In genomic region chr11:35662061-35662648, GRCh38 we compare ENCODE assay signal across 8 cellular contexts.
A peak's percentile ranks its signal among the peaks of the same experiment; 100 is the strongest.
DNase-seq lines count a peak whose midpoint lies in the region; ATAC-seq and TF ChIP-seq lines count a peak whose summit lies in the region.

No MANE protein-coding gene starts in this region.

- no peaks in the 10 kb centered on the region for H3K27me3 ChIP-seq in brain microvascular endothelial cell (replicated peaks)

- H3K9me3 Mint-ChIP-seq in stimulated activated memory B cell treated with anti-CD40 and anti-IgM and Interleukin-4, amounts not matched to agents 10 μg/mL and 1 μg/mL and 100 μg/mL, for 72 hours, result peaks cover 12% of the 10 kb centered on the region

- CTCF ChIA-PET in AG04449 (lab: Yijun Ruan, JAX), result interaction anchor here (1.0 to 2.0 kb wide), 2 partner anchors 14 to 606 kb away, joined by 3 to 4 read pairs; no protein-coding TSS in a partner anchor

- in situ Hi-C loops in brain microvascular endothelial cell (cut with HindIII; ENCODE audit: low pct_ligation_motif_present, low sequenced_read_pairs), result no loop called here

- H3K27ac Mint-ChIP-seq in stimulated activated memory B cell treated with anti-CD40 and anti-IgM and Interleukin-4, amounts not matched to agents 10 μg/mL and 1 μg/mL and 100 μg/mL, for 72 hours, result peak overlapping the region; percentile 97

- H3K4me3 ChIP-seq in AG04449 (ENCODE audit: low read depth, low read length), result peak overlapping the region; percentile 77
- peak overlapping the region; percentile 77 for H3K4me3 ChIP-seq in brain microvascular endothelial cell (ENCODE audit: low read depth, low read length)

- H3K27me3 Mint-ChIP-seq in stimulated activated memory B cell treated with anti-CD40 and anti-IgM and Interleukin-4, amounts not matched to agents 10 μg/mL and 1 μg/mL and 100 μg/mL, for 72 hours, result peaks cover 9% of the 10 kb centered on the region

- H3K36me3 Mint-ChIP-seq in stimulated activated memory B cell treated with anti-CD40 and anti-IgM and Interleukin-4, amounts not matched to agents 10 μg/mL and 1 μg/mL and 100 μg/mL, for 72 hours, result peaks cover 37% of the 10 kb centered on the region

- peaks cover 42% of the 10 kb centered on the region for H3K4me1 Mint-ChIP-seq in stimulated activated memory B cell treated with anti-CD40 and anti-IgM and Interleukin-4, amounts not matched to agents 10 μg/mL and 1 μg/mL and 100 μg/mL, for 72 hours

- H3K4me3 Mint-ChIP-seq in stimulated activated memory B cell treated with anti-CD40 and anti-IgM and Interleukin-4, amounts not matched to agents 10 μg/mL and 1 μg/mL and 100 μg/mL, for 72 hours, result peak overlapping the region; percentile 97

- ATAC-seq in GM18502 (IDR thresholded peaks at IDR 0.05; ENCODE audit: poor library complexity, unreplicated experiment) (peak; percentile 52), HG02943 (IDR thresholded peaks at IDR 0.05; ENCODE audit: low read depth, unreplicated experiment) (peak; percentile 61)
- ATAC-seq in stimulated activated memory B cell treated with anti-CD40 and anti-IgM and Interleukin-4, amounts not matched to agents 10 μg/mL and 1 μg/mL and 100 μg/mL, for 72 hours, result peak; percentile 71

- no peak for TF ChIP-seq CTCF in AG04449 (IDR thresholded peaks at IDR 0.05; ENCODE audit: insufficient read depth, low read length, missing control alignments)
- TF ChIP-seq CTCF in brain microvascular endothelial cell (IDR thresholded peaks at IDR 0.05; ENCODE audit: low read depth, low read length, missing control alignments), result peak; percentile 5

- POLR2A ChIA-PET in AG04449 (lab: Yijun Ruan, JAX), result interaction anchor here (1.3 kb wide), 1 partner anchor 14 kb away, joined by 3 read pairs; no protein-coding TSS in a partner anchor

- DNase-seq in AG04449 (ENCODE audit: low read depth, low spot score) (no peak), NCI-H69 (lab: John Stamatoyannopoulos, UW) (peak; percentile 89), brain microvascular endothelial cell (no peak), inferior parietal cortex (ENCODE audit: extremely low spot score) (peak; percentile 87), COLO829 (ENCODE audit: low spot score) (no peak)

- H3K27ac ChIP-seq in brain microvascular endothelial cell, result peak overlapping the region; percentile 93

- H3K36me3 ChIP-seq in brain microvascular endothelial cell (replicated peaks), result no peaks in the 10 kb centered on the region

Comparison
In these comparisons a context has a peak if more than half of its experiments do, and no peak if none do; other contexts are left out.
1. DNase-seq: peak in NCI-H69 (single experiment) and inferior parietal cortex (single experiment); none in AG04449 (single experiment), brain microvascular endothelial cell (single experiment) and COLO829 (single experiment).
2. Peak in every context shown above with its lines, with median percentiles within 50 percentile points of each other: ATAC-seq.